Comparison of ENCODE assay signal across 9 cellular contexts in genomic region chr16:23949630-23950290, GRCh38.
DNase-seq lines count a peak whose midpoint lies in the region; ATAC-seq lines count a peak whose summit lies in the region.
"Had no signal": no experiment of that assay in that cellular context is flagged by ENCODE, and none has a peak within 500 bp of the region (broad histone marks: within the 10 kb centered on the region; RNA-seq: fewer than 3 reads in every experiment).

No MANE protein-coding gene starts in this region.

- no peaks in the 10 kb centered on the region for H3K27me3 Mint-ChIP-seq in activated naive CD4-positive, alpha-beta T cell treated with anti-CD3 and anti-CD28 coated beads, Interleukin-2, amount 10 ng/mL, durations not matched to agents 7 days and 5 days

- H3K9me3 Mint-ChIP-seq in activated naive CD4-positive, alpha-beta T cell treated with anti-CD3 and anti-CD28 coated beads, Interleukin-2, amount 10 ng/mL, durations not matched to agents 7 days and 5 days, result no peaks in the 10 kb centered on the region

- CTCF ChIA-PET in activated naive CD4-positive, alpha-beta T cell treated with anti-CD3 and anti-CD28 coated beads, Interleukin-2, amount 10 ng/mL, durations not matched to agents 7 days and 5 days (lab: Charles Lee), result interaction anchor here (0.6 to 1.6 kb wide), 4 partner anchors 45 to 146 kb away, joined by 3 to 5 read pairs (median 4); no protein-coding TSS in a partner anchor

- H3K4me1 Mint-ChIP-seq in activated naive CD4-positive, alpha-beta T cell treated with anti-CD3 and anti-CD28 coated beads, Interleukin-2, amount 10 ng/mL, durations not matched to agents 7 days and 5 days, result peaks cover 76% of the 10 kb centered on the region

- peak overlapping the region; percentile 41 for H3K4me3 Mint-ChIP-seq in activated naive CD4-positive, alpha-beta T cell treated with anti-CD3 and anti-CD28 coated beads, Interleukin-2, amount 10 ng/mL, durations not matched to agents 7 days and 5 days

- ATAC-seq in GM19043 (IDR thresholded peaks at IDR 0.05; ENCODE audit: low read depth, unreplicated experiment), result peak; percentile 72
- no peak for ATAC-seq in HG02763 (IDR thresholded peaks at IDR 0.05; ENCODE audit: unreplicated experiment)
- ATAC-seq in GM19397 (IDR thresholded peaks at IDR 0.05; ENCODE audit: unreplicated experiment), result no peak

- peak overlapping the region; percentile 96 for H3K27ac Mint-ChIP-seq in activated naive CD4-positive, alpha-beta T cell treated with anti-CD3 and anti-CD28 coated beads, Interleukin-2, amount 10 ng/mL, durations not matched to agents 7 days and 5 days

- DNase-seq in T follicular helper cell (ENCODE audit: low read depth) (peak; percentile 53), SKM-1 treated with dmso at 0.1 percent for 144 hours (lab: John Stamatoyannopoulos, UW; ENCODE audit: unreplicated experiment) (no peak), retina (no peak)
- peak; percentile 87 for DNase-seq in activated naive CD4-positive, alpha-beta T cell treated with anti-CD3 and anti-CD28 coated beads, Interleukin-2, amount 10 ng/mL, durations not matched to agents 7 days and 5 days
- peak; percentile 26 to 52 for DNase-seq in stimulated activated CD4-positive, alpha-beta T cell treated with anti-CD3 and anti-CD28 coated beads, Interleukin-4, amount 100 ng/mL, for 4 hours
- DNase-seq: SW 1271 had no signal

- H3K36me3 Mint-ChIP-seq in activated naive CD4-positive, alpha-beta T cell treated with anti-CD3 and anti-CD28 coated beads, Interleukin-2, amount 10 ng/mL, durations not matched to agents 7 days and 5 days, result peaks cover 25% of the 10 kb centered on the region

Comparison
In these comparisons a context has a peak if more than half of its experiments do, and no peak if none do; other contexts are left out.
1. DNase-seq: peak in T follicular helper cell (single experiment), activated naive CD4-positive, alpha-beta T cell treated with anti-CD3 and anti-CD28 coated beads, Interleukin-2, amount 10 ng/mL, durations not matched to agents 7 days and 5 days (single experiment) and stimulated activated CD4-positive, alpha-beta T cell treated with anti-CD3 and anti-CD28 coated beads, Interleukin-4, amount 100 ng/mL, for 4 hours (2 of 2); none in SKM-1 treated with dmso at 0.1 percent for 144 hours (single experiment) and retina (single experiment).